Comparison of ENCODE assay signal across 1 cellular context in the genomic region with DNA sequence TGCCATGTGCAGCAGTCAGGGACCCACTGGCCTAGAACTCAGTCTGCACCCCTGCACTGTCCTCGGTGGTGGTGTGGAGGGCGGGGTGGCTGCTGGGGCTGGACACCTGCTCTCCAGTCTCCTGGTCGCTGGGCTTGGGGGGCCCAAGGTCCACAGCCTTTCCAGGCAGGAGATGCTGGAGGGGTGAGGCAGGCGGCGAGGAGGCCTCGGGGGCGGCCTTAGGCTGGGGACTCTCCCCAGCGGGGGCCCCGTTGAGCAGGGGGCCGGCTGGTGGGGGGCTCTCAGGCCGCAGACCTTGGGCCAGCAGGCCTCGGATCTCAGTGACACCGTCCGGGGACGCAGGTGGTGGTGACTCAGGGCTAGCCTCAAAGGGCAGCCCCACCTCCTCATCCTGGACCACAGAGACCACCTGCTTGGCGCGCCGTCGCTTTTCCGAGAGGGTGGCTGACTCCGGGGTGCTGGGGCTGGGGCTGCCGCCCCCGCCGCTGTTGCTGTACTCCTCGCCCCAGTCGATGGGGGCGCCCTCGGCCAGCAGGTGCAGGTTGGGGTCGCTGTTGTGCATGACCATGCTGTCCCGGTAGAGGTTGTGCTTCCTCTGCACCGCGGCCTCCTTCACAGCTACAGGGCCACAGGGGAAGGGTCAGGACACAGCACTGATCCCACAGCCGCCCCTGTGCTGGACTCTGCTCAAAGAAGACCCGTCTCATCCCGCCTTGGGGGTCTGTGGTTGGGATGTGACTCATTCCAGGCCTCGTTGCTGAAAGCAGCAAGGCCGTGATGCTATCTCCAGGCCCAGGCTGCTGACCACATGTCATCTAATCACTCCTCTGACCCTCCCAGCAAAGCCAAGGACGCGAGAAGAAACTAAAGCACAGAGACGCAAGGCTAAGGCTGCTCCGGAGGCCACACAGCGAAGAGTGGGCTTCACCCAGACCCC.
TF ChIP-seq lines count a peak whose summit lies in the region.

No MANE protein-coding gene starts in this region.

TF ChIP-seq in K562, 482 proteins besides CTCF, POLR2A, EP300 and RAD21 (continues in another document):
- TF ChIP-seq ZNF785 (CRISPR knock-in tag; IDR thresholded peaks at IDR 0.05) (no peak), THRA (IDR thresholded peaks at IDR 0.05) (no peak), SMARCA5 (IDR thresholded peaks at IDR 0.05) (no peak), ZNF232 (CRISPR knock-in tag; IDR thresholded peaks at IDR 0.05) (no peak), KDM4B (IDR thresholded peaks at IDR 0.05; ENCODE audit: borderline replicate concordance in 2 of 2, low read depth in 1 of 2) (no peak), RHOXF2B (CRISPR knock-in tag; conservative IDR thresholded peaks at IDR 0.05) (0 out of 2 replicates have a peak, but pooled peaks have one; percentile 70), HLTF (IDR thresholded peaks at IDR 0.05) (no peak), SAFB2 (IDR thresholded peaks at IDR 0.05; ENCODE audit: borderline replicate concordance, low read depth, low read length, severe bottlenecking) (no peak), CEBPB (tag; IDR thresholded peaks at IDR 0.05) (no peak), PYGO2 (tag; IDR thresholded peaks at IDR 0.05) (no peak), CBFA2T3 (IDR thresholded peaks at IDR 0.05) (peak; percentile 72), HEY1 (CRISPR knock-in tag; IDR thresholded peaks at IDR 0.05; ENCODE audit: borderline replicate concordance) (no peak), ZNF644 (tag; IDR thresholded peaks at IDR 0.05; ENCODE audit: low read depth) (no peak), MBD2 (IDR thresholded peaks at IDR 0.05; ENCODE audit: borderline replicate concordance, low read depth) (no peak), ZNF316 (IDR thresholded peaks at IDR 0.05) (no peak), TFAP4 (CRISPR knock-in tag; IDR thresholded peaks at IDR 0.05; ENCODE audit: borderline replicate concordance) (peak; percentile 85), CBFA2T2 (conservative IDR thresholded peaks at IDR 0.05) (peak; percentile 52; the same call in 1 of the 2 replicates), ZNF586 (CRISPR knock-in tag; conservative IDR thresholded peaks at IDR 0.05) (no peak), ZNF507 (tag; conservative IDR thresholded peaks at IDR 0.05) (no peak), CREM (IDR thresholded peaks at IDR 0.05; ENCODE audit: low read depth) (peak; percentile 39; the same call in 1 of the 2 replicates), HINFP (tag; conservative IDR thresholded peaks at IDR 0.05; ENCODE audit: low read depth) (no peak), ZNF699 (CRISPR knock-in tag; IDR thresholded peaks at IDR 0.05; ENCODE audit: insufficient replicate concordance) (no peak), KDM1A (IDR thresholded peaks at IDR 0.05) (peak in 1 of 2 experiments; percentile 55; a peak in 1 of 4 replicates), ILF3 (IDR thresholded peaks at IDR 0.05; ENCODE audit: borderline replicate concordance) (no peak), ZNF766 (CRISPR knock-in tag; conservative IDR thresholded peaks at IDR 0.05) (peak; percentile 50; the same call in 1 of the 2 replicates), EZH2 (IDR thresholded peaks at IDR 0.05; ENCODE audit: borderline replicate concordance, low read depth, low read length) (no peak), ZNF395 (CRISPR knock-in tag; IDR thresholded peaks at IDR 0.05) (no peak), SUPT5H (IDR thresholded peaks at IDR 0.05) (no peak; the same call in 1 of the 2 replicates), ZNF551 (CRISPR knock-in tag; IDR thresholded peaks at IDR 0.05) (no peak), SFPQ (IDR thresholded peaks at IDR 0.05; ENCODE audit: low read depth, low read length) (no peak), HCFC1 (IDR thresholded peaks at IDR 0.05; ENCODE audit: low read depth, low read length) (no peak), HDAC2 (IDR thresholded peaks at IDR 0.05) (peak; percentile 87; the same call in 1 of the 2 replicates), NBN (IDR thresholded peaks at IDR 0.05; ENCODE audit: low read depth) (no peak), U2AF1 (optimal IDR thresholded peaks at IDR 0.05; ENCODE audit: low read depth, low read length) (no peak), MEF2A (IDR thresholded peaks at IDR 0.05; ENCODE audit: control insufficient read depth, low read depth, low read length) (no peak), RBM39 (optimal IDR thresholded peaks at IDR 0.05; ENCODE audit: low read depth, low read length) (no peak), FOXJ3 (CRISPR knock-in tag; IDR thresholded peaks at IDR 0.05) (no peak), ZNF121 (CRISPR knock-in tag; conservative IDR thresholded peaks at IDR 0.05) (no peak), GABPA (tag; conservative IDR thresholded peaks at IDR 0.05; ENCODE audit: low read depth) (no peak), ZNF780A (CRISPR knock-in tag; IDR thresholded peaks at IDR 0.05) (no peak), NCOR1 (IDR thresholded peaks at IDR 0.05) (no peak), LARP7 (IDR thresholded peaks at IDR 0.05) (no peak), ADNP (tag; IDR thresholded peaks at IDR 0.05) (peak; percentile 70; the same call in 1 of the 2 replicates), TBP (optimal IDR thresholded peaks at IDR 0.05; ENCODE audit: low read depth, low read length) (no peak), RBM34 (IDR thresholded peaks at IDR 0.05; ENCODE audit: borderline replicate concordance, insufficient read depth, low read length) (no peak), ZNF561 (CRISPR knock-in tag; conservative IDR thresholded peaks at IDR 0.05) (no peak), PHTF2 (CRISPR knock-in tag; IDR thresholded peaks at IDR 0.05) (no peak)
- TF ChIP-seq, protein P1, sequence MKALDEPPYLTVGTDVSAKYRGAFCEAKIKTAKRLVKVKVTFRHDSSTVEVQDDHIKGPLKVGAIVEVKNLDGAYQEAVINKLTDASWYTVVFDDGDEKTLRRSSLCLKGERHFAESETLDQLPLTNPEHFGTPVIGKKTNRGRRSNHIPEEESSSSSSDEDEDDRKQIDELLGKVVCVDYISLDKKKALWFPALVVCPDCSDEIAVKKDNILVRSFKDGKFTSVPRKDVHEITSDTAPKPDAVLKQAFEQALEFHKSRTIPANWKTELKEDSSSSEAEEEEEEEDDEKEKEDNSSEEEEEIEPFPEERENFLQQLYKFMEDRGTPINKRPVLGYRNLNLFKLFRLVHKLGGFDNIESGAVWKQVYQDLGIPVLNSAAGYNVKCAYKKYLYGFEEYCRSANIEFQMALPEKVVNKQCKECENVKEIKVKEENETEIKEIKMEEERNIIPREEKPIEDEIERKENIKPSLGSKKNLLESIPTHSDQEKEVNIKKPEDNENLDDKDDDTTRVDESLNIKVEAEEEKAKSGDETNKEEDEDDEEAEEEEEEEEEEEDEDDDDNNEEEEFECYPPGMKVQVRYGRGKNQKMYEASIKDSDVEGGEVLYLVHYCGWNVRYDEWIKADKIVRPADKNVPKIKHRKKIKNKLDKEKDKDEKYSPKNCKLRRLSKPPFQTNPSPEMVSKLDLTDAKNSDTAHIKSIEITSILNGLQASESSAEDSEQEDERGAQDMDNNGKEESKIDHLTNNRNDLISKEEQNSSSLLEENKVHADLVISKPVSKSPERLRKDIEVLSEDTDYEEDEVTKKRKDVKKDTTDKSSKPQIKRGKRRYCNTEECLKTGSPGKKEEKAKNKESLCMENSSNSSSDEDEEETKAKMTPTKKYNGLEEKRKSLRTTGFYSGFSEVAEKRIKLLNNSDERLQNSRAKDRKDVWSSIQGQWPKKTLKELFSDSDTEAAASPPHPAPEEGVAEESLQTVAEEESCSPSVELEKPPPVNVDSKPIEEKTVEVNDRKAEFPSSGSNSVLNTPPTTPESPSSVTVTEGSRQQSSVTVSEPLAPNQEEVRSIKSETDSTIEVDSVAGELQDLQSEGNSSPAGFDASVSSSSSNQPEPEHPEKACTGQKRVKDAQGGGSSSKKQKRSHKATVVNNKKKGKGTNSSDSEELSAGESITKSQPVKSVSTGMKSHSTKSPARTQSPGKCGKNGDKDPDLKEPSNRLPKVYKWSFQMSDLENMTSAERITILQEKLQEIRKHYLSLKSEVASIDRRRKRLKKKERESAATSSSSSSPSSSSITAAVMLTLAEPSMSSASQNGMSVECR (CRISPR knock-in tag; IDR thresholded peaks at IDR 0.05): 0 out of 2 replicates have a peak, but pooled peaks have one; percentile 50
- TF ChIP-seq, protein P2, sequence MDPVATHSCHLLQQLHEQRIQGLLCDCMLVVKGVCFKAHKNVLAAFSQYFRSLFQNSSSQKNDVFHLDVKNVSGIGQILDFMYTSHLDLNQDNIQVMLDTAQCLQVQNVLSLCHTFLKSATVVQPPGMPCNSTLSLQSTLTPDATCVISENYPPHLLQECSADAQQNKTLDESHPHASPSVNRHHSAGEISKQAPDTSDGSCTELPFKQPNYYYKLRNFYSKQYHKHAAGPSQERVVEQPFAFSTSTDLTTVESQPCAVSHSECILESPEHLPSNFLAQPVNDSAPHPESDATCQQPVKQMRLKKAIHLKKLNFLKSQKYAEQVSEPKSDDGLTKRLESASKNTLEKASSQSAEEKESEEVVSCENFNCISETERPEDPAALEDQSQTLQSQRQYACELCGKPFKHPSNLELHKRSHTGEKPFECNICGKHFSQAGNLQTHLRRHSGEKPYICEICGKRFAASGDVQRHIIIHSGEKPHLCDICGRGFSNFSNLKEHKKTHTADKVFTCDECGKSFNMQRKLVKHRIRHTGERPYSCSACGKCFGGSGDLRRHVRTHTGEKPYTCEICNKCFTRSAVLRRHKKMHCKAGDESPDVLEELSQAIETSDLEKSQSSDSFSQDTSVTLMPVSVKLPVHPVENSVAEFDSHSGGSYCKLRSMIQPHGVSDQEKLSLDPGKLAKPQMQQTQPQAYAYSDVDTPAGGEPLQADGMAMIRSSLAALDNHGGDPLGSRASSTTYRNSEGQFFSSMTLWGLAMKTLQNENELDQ (CRISPR knock-in tag; IDR thresholded peaks at IDR 0.05; ENCODE audit: borderline replicate concordance): no peak
- TF ChIP-seq, protein P3, sequence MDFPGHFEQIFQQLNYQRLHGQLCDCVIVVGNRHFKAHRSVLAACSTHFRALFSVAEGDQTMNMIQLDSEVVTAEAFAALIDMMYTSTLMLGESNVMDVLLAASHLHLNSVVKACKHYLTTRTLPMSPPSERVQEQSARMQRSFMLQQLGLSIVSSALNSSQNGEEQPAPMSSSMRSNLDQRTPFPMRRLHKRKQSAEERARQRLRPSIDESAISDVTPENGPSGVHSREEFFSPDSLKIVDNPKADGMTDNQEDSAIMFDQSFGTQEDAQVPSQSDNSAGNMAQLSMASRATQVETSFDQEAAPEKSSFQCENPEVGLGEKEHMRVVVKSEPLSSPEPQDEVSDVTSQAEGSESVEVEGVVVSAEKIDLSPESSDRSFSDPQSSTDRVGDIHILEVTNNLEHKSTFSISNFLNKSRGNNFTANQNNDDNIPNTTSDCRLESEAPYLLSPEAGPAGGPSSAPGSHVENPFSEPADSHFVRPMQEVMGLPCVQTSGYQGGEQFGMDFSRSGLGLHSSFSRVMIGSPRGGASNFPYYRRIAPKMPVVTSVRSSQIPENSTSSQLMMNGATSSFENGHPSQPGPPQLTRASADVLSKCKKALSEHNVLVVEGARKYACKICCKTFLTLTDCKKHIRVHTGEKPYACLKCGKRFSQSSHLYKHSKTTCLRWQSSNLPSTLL (IDR thresholded peaks at IDR 0.05): no peak
